ENCODE assay signal across 8 cellular contexts in the genomic region with DNA sequence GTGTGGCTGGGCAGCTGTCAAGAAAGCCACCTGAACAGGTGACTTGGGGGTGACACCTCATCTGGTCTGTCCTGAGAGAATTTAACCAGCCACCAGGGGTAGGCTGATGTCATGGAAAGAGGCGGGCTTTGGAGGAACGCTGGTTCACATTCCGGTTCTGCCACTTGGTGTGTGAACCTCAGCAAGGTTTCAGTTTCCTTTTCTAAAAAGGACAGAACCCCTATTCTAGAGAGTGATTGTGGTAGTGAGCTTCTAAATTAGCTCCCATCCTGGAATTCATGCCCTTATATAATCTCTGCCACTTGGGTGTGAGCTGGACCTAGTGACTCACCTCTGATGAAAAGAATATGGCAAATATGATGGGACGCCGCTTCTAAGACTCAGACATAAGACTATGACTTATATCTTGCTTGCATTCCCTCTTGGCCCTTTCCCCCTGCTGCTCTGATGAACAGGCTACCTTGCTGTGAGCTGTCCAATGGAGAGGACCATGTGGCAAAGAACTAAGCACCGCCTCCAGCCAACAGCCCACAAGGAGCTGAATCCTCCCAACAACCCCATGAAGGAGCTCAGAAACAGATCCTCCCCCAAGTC.
DNase-seq lines count a peak whose midpoint lies in the region; ATAC-seq lines count a peak whose summit lies in the region.

No MANE protein-coding gene starts in this region.

- no peaks in the 10 kb centered on the region for H3K9me3 Mint-ChIP-seq in activated CD8-positive, alpha-beta memory T cell treated with anti-CD3 and anti-CD28 coated beads, Interleukin-2, amount 10 ng/mL, durations not matched to agents 7 days and 5 days (ENCODE audit: low read depth)
- no peaks in the 10 kb centered on the region for H3K9me3 Mint-ChIP-seq in naive thymus-derived CD8-positive, alpha-beta T cell

- DNase-seq in activated gamma-delta T cell treated with Interleukin-2 at 50 U/mL for 16 hours (peak; percentile 10), activated gamma-delta T cell (lab: John Stamatoyannopoulos, UW) (no peak), SKM-1 treated with dmso at 0.1 percent for 144 hours (lab: John Stamatoyannopoulos, UW; ENCODE audit: unreplicated experiment) (no peak), mucosa of gallbladder (ENCODE audit: low spot score) (no peak), putamen (ENCODE audit: low spot score) (no peak)
- peak; percentile 90 for DNase-seq in activated CD8-positive, alpha-beta memory T cell treated with anti-CD3 and anti-CD28 coated beads, Interleukin-2, amount 10 ng/mL, durations not matched to agents 7 days and 5 days
- peak in 7 of 10 donors; percentile 7 to 66 (median 22) for DNase-seq in naive thymus-derived CD8-positive, alpha-beta T cell

- H3K27me3 Mint-ChIP-seq in activated CD8-positive, alpha-beta memory T cell treated with anti-CD3 and anti-CD28 coated beads, Interleukin-2, amount 10 ng/mL, durations not matched to agents 7 days and 5 days, result peaks cover 27% of the 10 kb centered on the region
- peaks cover 14 to 40% (median 21%) of the 10 kb centered on the region in 5 donors for H3K27me3 Mint-ChIP-seq in naive thymus-derived CD8-positive, alpha-beta T cell

- peak overlapping the region; percentile 54 for H3K4me3 Mint-ChIP-seq in activated CD8-positive, alpha-beta memory T cell treated with anti-CD3 and anti-CD28 coated beads, Interleukin-2, amount 10 ng/mL, durations not matched to agents 7 days and 5 days
- H3K4me3 Mint-ChIP-seq in naive thymus-derived CD8-positive, alpha-beta T cell, result peak overlapping the region in 9 of 10 donors; percentile 36 to 73 (median 54)

- ATAC-seq in HG03342 (IDR thresholded peaks at IDR 0.05; ENCODE audit: unreplicated experiment), result peak; percentile 88
- peak; percentile 90 for ATAC-seq in activated CD8-positive, alpha-beta memory T cell treated with anti-CD3 and anti-CD28 coated beads, Interleukin-2, amount 10 ng/mL, durations not matched to agents 7 days and 5 days
- ATAC-seq in naive thymus-derived CD8-positive, alpha-beta T cell, result peak; percentile 49 to 52

- CTCF ChIA-PET in activated CD8-positive, alpha-beta memory T cell treated with anti-CD3 and anti-CD28 coated beads, Interleukin-2, amount 10 ng/mL, durations not matched to agents 7 days and 5 days (lab: Charles Lee), result interaction anchor here (1.0 to 1.5 kb wide), 4 partner anchors 14 to 59 kb away, joined by 3 to 8 read pairs (median 4); no protein-coding TSS in a partner anchor

- POLR2A ChIA-PET in naive thymus-derived CD8-positive, alpha-beta T cell (lab: Charles Lee), result no interaction called here

- peaks cover 21% of the 10 kb centered on the region for H3K4me1 Mint-ChIP-seq in activated CD8-positive, alpha-beta memory T cell treated with anti-CD3 and anti-CD28 coated beads, Interleukin-2, amount 10 ng/mL, durations not matched to agents 7 days and 5 days
- peaks cover 3 to 16% (median 12%) of the 10 kb centered on the region in 4 donors for H3K4me1 Mint-ChIP-seq in naive thymus-derived CD8-positive, alpha-beta T cell

- H3K27ac Mint-ChIP-seq in activated CD8-positive, alpha-beta memory T cell treated with anti-CD3 and anti-CD28 coated beads, Interleukin-2, amount 10 ng/mL, durations not matched to agents 7 days and 5 days, result peak overlapping the region; percentile 85
- H3K27ac Mint-ChIP-seq in naive thymus-derived CD8-positive, alpha-beta T cell, result peak overlapping the region in 6 of 10 donors; percentile 53 to 86 (median 65)

- H3K36me3 Mint-ChIP-seq in activated CD8-positive, alpha-beta memory T cell treated with anti-CD3 and anti-CD28 coated beads, Interleukin-2, amount 10 ng/mL, durations not matched to agents 7 days and 5 days, result no peaks in the 10 kb centered on the region
- H3K36me3 Mint-ChIP-seq in naive thymus-derived CD8-positive, alpha-beta T cell, result peaks cover 0 to 1% (median 0%) of the 10 kb centered on the region in 3 donors

Comparison
In these comparisons a context has a peak if more than half of its experiments do, and no peak if none do; other contexts are left out.
1. DNase-seq: peak in activated gamma-delta T cell treated with Interleukin-2 at 50 U/mL for 16 hours (single experiment), activated CD8-positive, alpha-beta memory T cell treated with anti-CD3 and anti-CD28 coated beads, Interleukin-2, amount 10 ng/mL, durations not matched to agents 7 days and 5 days (single experiment) and naive thymus-derived CD8-positive, alpha-beta T cell (7 of 10); none in activated gamma-delta T cell (single experiment), SKM-1 treated with dmso at 0.1 percent for 144 hours (single experiment), mucosa of gallbladder (single experiment) and putamen (single experiment).
2. Peak in every context shown above with its lines, with median percentiles within 50 percentile points of each other: ATAC-seq.